In the genomic region with DNA sequence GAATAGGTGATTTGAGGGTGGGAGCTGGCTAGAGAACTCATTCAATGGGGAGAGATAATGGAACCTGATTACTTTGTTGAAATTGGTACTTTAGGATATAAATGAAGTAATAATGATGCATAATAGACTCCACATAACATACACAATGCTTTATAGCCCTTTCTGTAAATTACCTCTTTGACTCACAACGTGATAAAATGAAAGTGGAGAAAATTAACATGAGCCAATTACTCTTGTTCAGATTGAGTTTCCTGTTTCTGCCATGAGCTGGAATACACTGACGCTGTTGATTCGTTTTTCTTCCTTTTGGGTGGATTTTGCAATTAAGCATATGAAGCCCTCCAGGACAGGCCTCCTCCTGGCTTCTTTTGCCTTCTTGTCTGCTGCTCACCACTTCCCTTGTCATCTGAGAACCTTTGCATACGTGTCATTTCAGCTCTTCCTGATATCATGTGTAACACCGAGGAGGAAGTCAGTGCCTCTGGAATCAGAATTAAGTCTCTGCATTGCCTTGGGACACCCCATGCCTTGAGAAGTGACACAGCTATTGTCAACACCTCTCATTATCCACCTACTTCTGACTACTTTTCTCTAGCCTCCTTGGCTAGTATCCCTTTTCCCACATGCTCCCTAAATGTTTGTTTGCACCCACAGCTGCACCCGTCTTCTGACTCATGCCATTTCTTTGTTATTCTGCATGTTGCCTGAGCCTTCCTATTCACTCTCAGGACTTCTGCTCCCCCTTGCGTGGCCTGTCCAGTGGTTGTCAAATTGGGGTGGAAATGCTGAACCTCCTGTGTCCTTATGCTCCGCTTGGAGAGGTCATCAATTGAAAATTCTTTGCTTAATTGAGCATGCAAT, we compare ENCODE assay signal across 8 cellular contexts.
DNase-seq lines count a peak whose midpoint lies in the region; ATAC-seq, FAIRE-seq and TF ChIP-seq lines count a peak whose summit lies in the region.

No MANE protein-coding gene starts in this region.

- peak overlapping the region; percentile 95 for H3K27ac Mint-ChIP-seq in MCF 10A (ENCODE audit: low read depth, unreplicated experiment)
- peak overlapping the region; percentile 60 for H3K27ac Mint-ChIP-seq in T-helper 2 cell treated with Interferon-gamma antibody and Interleukin-4, amounts not matched to agents 5 μg/mL and 100 μg/mL, for 36 hours

- FAIRE-seq in kidney (lab: Jason Lieb, UNC) = no peak

- H3K27ac ChIP-seq in mammary epithelial cell (ENCODE audit: insufficient read depth, low read depth, low read length) (no peak overlapping the region), kidney (ENCODE audit: low read depth in 2 of 2, low read length in 2 of 2) (peak overlapping the region in 1 of 2 donors; percentile 48), aorta (ENCODE audit: low read depth in 1 of 2, low read length in 2 of 2) (peak overlapping the region in 1 of 2 donors; percentile 52)

- in situ Hi-C loops in mammary epithelial cell (cut with MboI; ENCODE audit: low sequenced_read_pairs in 2 of 2) = no loop called here

- 85% methylated on average over 8 of the region's 8 CpGs for WGBS in mammary epithelial cell (ENCODE audit: low coverage, missing lambda C conversion rate)
- WGBS in aorta, 2 donors = 62 to 64% methylated on average over 8 of the region's 8 CpGs

- H3K9me3 ChIP-seq in mammary epithelial cell (replicated peaks; ENCODE audit: insufficient read depth, low read length) (no peaks in the 10 kb centered on the region), kidney (ENCODE audit: control insufficient read depth in 1 of 2, low read length in 2 of 2) (no peaks in the 10 kb centered on the region), aorta (ENCODE audit: control insufficient read depth, low read length) (no peaks in the 10 kb centered on the region)

- H3K9me3 Mint-ChIP-seq in MCF 10A (ENCODE audit: unreplicated experiment) = no peaks in the 10 kb centered on the region
- H3K9me3 Mint-ChIP-seq in T-helper 2 cell treated with Interferon-gamma antibody and Interleukin-4, amounts not matched to agents 5 μg/mL and 100 μg/mL, for 36 hours = no peaks in the 10 kb centered on the region

- peak; percentile 84 for DNase-seq in MCF 10A (ENCODE audit: unreplicated experiment)
- no peak for DNase-seq in mammary epithelial cell
- DNase-seq in T-helper 2 cell treated with Interferon-gamma antibody and Interleukin-4, amounts not matched to agents 5 μg/mL and 100 μg/mL, for 36 hours (ENCODE audit: low spot score) = no peak
- DNase-seq in kidney = no peak
- DNase-seq in aorta = no peak
- DNase-seq in NCI-H446 (lab: John Stamatoyannopoulos, UW) = no peak
- no peak for DNase-seq in GM10266 (ENCODE audit: extremely low spot score)

- H4K20me1 ChIP-seq in mammary epithelial cell (ENCODE audit: insufficient read depth, low read length) = peaks cover 2% of the 10 kb centered on the region

- no peak overlapping the region for H3K9ac ChIP-seq in mammary epithelial cell (ENCODE audit: insufficient read depth, low read length)
- H3K9ac ChIP-seq in kidney (ENCODE audit: low read length in 2 of 2) = no peak overlapping the region

- ATAC-seq in aorta (ENCODE audit: low FRiP score) = peak; percentile 4
- ATAC-seq in HG03354 (IDR thresholded peaks at IDR 0.05; ENCODE audit: poor library complexity, severe bottlenecking, unreplicated experiment) = no peak

- peaks cover 6% of the 10 kb centered on the region for H3K36me3 Mint-ChIP-seq in MCF 10A (ENCODE audit: insufficient read depth, unreplicated experiment)
- no peaks in the 10 kb centered on the region for H3K36me3 Mint-ChIP-seq in T-helper 2 cell treated with Interferon-gamma antibody and Interleukin-4, amounts not matched to agents 5 μg/mL and 100 μg/mL, for 36 hours (ENCODE audit: low read depth)

- H2AFZ ChIP-seq in mammary epithelial cell (ENCODE audit: low read depth, low read length) = no peak overlapping the region

- TF ChIP-seq CTCF in MCF 10A (IDR thresholded peaks at IDR 0.05; ENCODE audit: unreplicated experiment) (no peak), mammary epithelial cell (conservative IDR thresholded peaks at IDR 0.05 in 1 of 2, IDR thresholded peaks at IDR 0.05 in 1 of 2; ENCODE audit: extremely low read depth in 1 of 2, insufficient read depth in 1 of 2, low read depth in 1 of 2, low read length in 2 of 2) (no peak), kidney (IDR thresholded peaks at IDR 0.05; ENCODE audit: borderline replicate concordance, extremely low read depth, insufficient read depth) (no peak), GM10266 (IDR thresholded peaks at IDR 0.05; ENCODE audit: control insufficient read depth, insufficient read depth, low read depth, missing control alignments) (no peak)

- dilution Hi-C loops in mammary epithelial cell (cut with HindIII; ENCODE audit: low sequenced_read_pairs) = no loop called here

- H3K27me3 ChIP-seq in mammary epithelial cell (ENCODE audit: insufficient read depth, low read length) = no peaks in the 10 kb centered on the region
- no peaks in the 10 kb centered on the region for H3K27me3 ChIP-seq in aorta (ENCODE audit: control insufficient read depth in 1 of 2, insufficient read depth in 2 of 2, low read length in 1 of 2)

- intact Hi-C loops in MCF 10A (cut with micrococcal nuclease) (loop anchor here (1.0 to 5.0 kb wide), 5 partner anchors 38 to 292 kb away; a partner anchor contains a TSS), mammary epithelial cell (cut with micrococcal nuclease) (loop anchor here (5.0 kb wide), 1 partner anchor 132 kb away; a partner anchor contains a TSS), kidney (cut with DNase I) (no loop called here), aorta (cut with DNase I) (no loop called here)

- peak overlapping the region; percentile 68 for H3K4me3 Mint-ChIP-seq in MCF 10A (ENCODE audit: unreplicated experiment)
- H3K4me3 Mint-ChIP-seq in T-helper 2 cell treated with Interferon-gamma antibody and Interleukin-4, amounts not matched to agents 5 μg/mL and 100 μg/mL, for 36 hours = peak overlapping the region; percentile 59

- peaks cover 67% of the 10 kb centered on the region for H3K4me1 Mint-ChIP-seq in MCF 10A (ENCODE audit: insufficient read depth, unreplicated experiment)
- H3K4me1 Mint-ChIP-seq in T-helper 2 cell treated with Interferon-gamma antibody and Interleukin-4, amounts not matched to agents 5 μg/mL and 100 μg/mL, for 36 hours (ENCODE audit: low read depth) = peaks cover 9% of the 10 kb centered on the region

- no peak overlapping the region for H3K4me2 ChIP-seq in mammary epithelial cell (ENCODE audit: insufficient read depth, low read depth, low read length)

- CTCF ChIA-PET in MCF 10A (lab: Yijun Ruan, JAX) (interaction anchor here (0.6 to 2.9 kb wide), 17 partner anchors 15 to 280 kb away, joined by 3 to 11 read pairs (median 5); no protein-coding TSS in a partner anchor), mammary epithelial cell (lab: Charles Lee; ENCODE audit: low non-redundant PET) (no interaction called here)

- H3K4me1 ChIP-seq in mammary epithelial cell (ENCODE audit: insufficient read depth, low read length) = peaks cover 29% of the 10 kb centered on the region
- H3K4me1 ChIP-seq in kidney (ENCODE audit: control insufficient read depth in 1 of 2, insufficient read depth in 1 of 2, low read depth in 1 of 2, low read length in 2 of 2) = peaks cover 22 to 26% of the 10 kb centered on the region in 2 donors
- H3K4me1 ChIP-seq in aorta (ENCODE audit: control insufficient read depth in 1 of 2, insufficient read depth in 2 of 2, low read length in 2 of 2) = peaks cover 9 to 37% of the 10 kb centered on the region in 2 donors

- H3K36me3 ChIP-seq in mammary epithelial cell (ENCODE audit: insufficient read depth, low read length) (no peaks in the 10 kb centered on the region), kidney (ENCODE audit: control insufficient read depth in 1 of 2, insufficient read depth in 2 of 2, low read length in 2 of 2) (no peaks in the 10 kb centered on the region), aorta (ENCODE audit: control insufficient read depth in 1 of 2, insufficient read depth in 2 of 2, low read length in 1 of 2) (no peaks in the 10 kb centered on the region)

- peaks cover 97% of the 10 kb centered on the region for H3K79me2 ChIP-seq in mammary epithelial cell (ENCODE audit: insufficient read depth, low read length)

- no TSS peak for BruUV-seq in MCF 10A (replicated peaks; lab: Mats Ljungman, UMichigan)
- BruUV-seq in mammary epithelial cell (replicated peaks; lab: Mats Ljungman, UMichigan) = no TSS peak

- no peak overlapping the region for H3K4me3 ChIP-seq in mammary epithelial cell (replicated peaks in 1 of 3; ENCODE audit: insufficient read depth in 1 of 3, low read depth in 2 of 3, low read length in 3 of 3)
- H3K4me3 ChIP-seq in kidney (ENCODE audit: low read length in 2 of 2) = peak overlapping the region; percentile 5 to 44
- no peak overlapping the region for H3K4me3 ChIP-seq in aorta (ENCODE audit: low read length in 2 of 2)

- no peaks in the 10 kb centered on the region for H3K27me3 Mint-ChIP-seq in MCF 10A (ENCODE audit: insufficient read depth, unreplicated experiment)
- peaks cover 14% of the 10 kb centered on the region for H3K27me3 Mint-ChIP-seq in T-helper 2 cell treated with Interferon-gamma antibody and Interleukin-4, amounts not matched to agents 5 μg/mL and 100 μg/mL, for 36 hours (ENCODE audit: low read depth)

- POLR2A ChIA-PET in MCF 10A (lab: Yijun Ruan, JAX) = interaction anchor here (0.6 to 6.0 kb wide), 25 partner anchors 9 to 293 kb away, joined by 3 to 76 read pairs (median 5); a partner anchor contains a TSS

Comparison
In these comparisons a context has a peak if more than half of its experiments do, and no peak if none do; other contexts are left out.
1. H3K4me3 ChIP-seq: peak in kidney (2 of 2); none in mammary epithelial cell (0 of 3) and aorta (0 of 2).
2. intact Hi-C loops: an anchor here in MCF 10A (1.0 to 5.0 kb wide) and mammary epithelial cell (5.0 kb wide); none called in kidney and aorta.